9 cellular contexts compared by ENCODE assay signal in the genomic region with DNA sequence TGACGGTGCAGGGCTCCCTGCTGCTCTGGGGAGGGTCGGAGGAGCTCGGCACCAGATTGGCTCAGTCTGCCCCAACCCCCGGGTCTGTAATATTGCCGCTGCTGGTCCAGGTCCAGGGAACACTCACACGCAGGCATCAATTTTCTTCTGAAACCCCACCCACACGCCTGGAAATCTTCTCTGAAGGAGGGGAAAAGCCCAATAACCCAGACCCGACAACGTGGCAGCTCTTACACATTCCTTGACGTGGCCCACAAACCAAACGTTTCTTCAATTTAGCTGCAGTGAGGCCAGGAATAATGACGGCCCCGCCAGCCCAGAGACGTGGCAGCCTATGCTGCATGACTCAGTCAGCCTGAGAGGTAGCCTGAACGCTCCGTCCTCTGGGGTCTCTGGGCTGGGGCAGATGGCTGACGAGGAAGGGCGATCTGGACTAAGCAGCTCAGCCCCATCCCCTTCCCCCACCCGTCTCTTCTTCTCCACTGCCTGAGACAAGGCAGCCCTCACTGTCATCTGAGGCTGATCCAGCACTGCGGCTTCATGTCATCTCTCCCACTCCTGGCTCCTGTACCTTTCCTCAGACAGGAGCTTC.
A peak's percentile ranks its signal among the peaks of the same experiment; 100 is the strongest.
DNase-seq lines count a peak whose midpoint lies in the region; ATAC-seq lines count a peak whose summit lies in the region.
"Had no signal": no experiment of that assay in that cellular context is flagged by ENCODE, and none has a peak within 500 bp of the region (broad histone marks: within the 10 kb centered on the region; RNA-seq: fewer than 3 reads in every experiment).

No MANE protein-coding gene starts in this region.

- H3K27me3 ChIP-seq in iPS-18a (ENCODE audit: control insufficient read depth, insufficient read depth, low read length): no peaks in the 10 kb centered on the region

- H3K36me3 ChIP-seq in iPS-18a (ENCODE audit: control insufficient read depth, low read depth, low read length): no peaks in the 10 kb centered on the region

- no peak overlapping the region for H3K9ac ChIP-seq in iPS-18a (ENCODE audit: low read length)

- no peak for ATAC-seq in GM19395 (IDR thresholded peaks at IDR 0.05; ENCODE audit: unreplicated experiment)

- DNase-seq in GOT3 (lab: John Stamatoyannopoulos, UW): peak; percentile 87
- peak; percentile 99 for DNase-seq in skeletal muscle cell (ENCODE audit: low read depth)
- no peak for DNase-seq in foreskin melanocyte
- no peak for DNase-seq in AML-193 (lab: John Stamatoyannopoulos, UW)
- DNase-seq in NCI-H187 (lab: John Stamatoyannopoulos, UW): no peak
- DNase-seq: NCI-H2029 had no signal

- H3K4me1 ChIP-seq in iPS-18a (ENCODE audit: control insufficient read depth, low read depth, low read length): peaks cover 16% of the 10 kb centered on the region

- no peaks in the 10 kb centered on the region for H3K9me3 ChIP-seq in iPS-18a (ENCODE audit: control insufficient read depth, low read depth, low read length)

- H3K4me3 ChIP-seq in iPS-18a (ENCODE audit: low read length) (peak overlapping the region; percentile 36), skeletal muscle cell (ENCODE audit: low read depth, low read length) (peak overlapping the region; percentile 1)

- H3K27ac ChIP-seq in angular gyrus (ENCODE audit: low read depth, low read length): peak overlapping the region; percentile 52
- no peak overlapping the region for H3K27ac ChIP-seq in iPS-18a (ENCODE audit: low read length)

Comparison
In these comparisons a context has a peak if more than half of its experiments do, and no peak if none do; other contexts are left out.
1. DNase-seq: peak in GOT3 (single experiment) and skeletal muscle cell (single experiment); none in foreskin melanocyte (single experiment), AML-193 (0 of 2) and NCI-H187 (0 of 2).